ENCODE assay signal across 9 cellular contexts in the genomic region with DNA sequence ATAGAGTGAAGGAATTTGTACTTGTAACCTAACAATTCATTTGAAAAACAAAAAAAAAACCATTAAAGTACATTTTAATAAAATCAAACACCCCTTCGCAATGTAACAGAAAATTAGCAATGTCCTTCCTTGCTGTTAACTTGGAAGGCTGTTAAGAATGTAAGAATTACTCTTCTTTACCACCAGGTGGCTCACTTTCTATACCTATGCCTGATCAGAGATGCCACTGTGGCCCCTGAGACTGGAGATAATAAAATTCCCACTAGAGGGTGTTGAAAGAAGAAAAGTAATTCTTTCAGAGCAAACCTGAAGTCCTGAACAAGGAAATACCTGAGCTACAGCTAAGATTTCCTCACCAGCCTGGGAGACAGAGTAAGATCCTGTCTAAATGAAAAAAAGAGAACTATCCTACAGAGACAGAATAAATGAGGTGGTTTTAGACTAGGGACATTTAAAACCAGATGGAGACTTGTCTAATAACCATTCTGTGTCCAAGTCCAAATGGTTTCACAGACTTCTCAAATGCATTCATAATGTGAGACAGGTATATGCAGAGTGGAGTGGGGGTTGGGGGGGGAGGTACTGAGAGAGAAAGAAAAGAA.
DNase-seq lines count a peak whose midpoint lies in the region; ATAC-seq and TF ChIP-seq lines count a peak whose summit lies in the region.
"Had no signal": no experiment of that assay in that cellular context is flagged by ENCODE, and none has a peak within 500 bp of the region (broad histone marks: within the 10 kb centered on the region; RNA-seq: fewer than 3 reads in every experiment).

No MANE protein-coding gene starts in this region.

- no peaks in the 10 kb centered on the region for H3K9me3 Mint-ChIP-seq in effector memory CD8-positive, alpha-beta T cell

- no peaks in the 10 kb centered on the region for H3K9me2 ChIP-seq in neural cell (ENCODE audit: insufficient read depth, low read length)

- DNase-seq in ACHN (peak; percentile 62), ELR (ENCODE audit: low read depth) (peak; percentile 48), HT1080 (ENCODE audit: low read depth) (peak; percentile 58), RKO (ENCODE audit: low spot score) (peak; percentile 82), NCI-H2227 (lab: John Stamatoyannopoulos, UW; ENCODE audit: unreplicated experiment) (no peak)
- no peak for DNase-seq in effector memory CD8-positive, alpha-beta T cell

- peak; percentile 70 for TF ChIP-seq RAD21 in neural cell (conservative IDR thresholded peaks at IDR 0.05)

- no peak overlapping the region for H3K4me3 Mint-ChIP-seq in effector memory CD8-positive, alpha-beta T cell

- H3K4me3 ChIP-seq in neural cell (ENCODE audit: low read length), result no peak overlapping the region
- H3K4me3 ChIP-seq: SJSA1 had no signal

- in situ Hi-C loops in ACHN (cut with HindIII; ENCODE audit: low pct_ligation_motif_present, low pct_unique_long_range_greater_than_20kb, low sequenced_read_pairs), result no loop called here

- H3F3A ChIP-seq in neural cell (ENCODE audit: insufficient read depth, low read length, poor library complexity, severe bottlenecking), result no peaks in the 10 kb centered on the region

- H3K4me1 Mint-ChIP-seq in effector memory CD8-positive, alpha-beta T cell (ENCODE audit: low read depth in 2 of 2), result peaks cover 0 to 1% of the 10 kb centered on the region in 2 donors

- no peak overlapping the region for H3K27ac Mint-ChIP-seq in effector memory CD8-positive, alpha-beta T cell

- H3K27me3 ChIP-seq in neural cell (ENCODE audit: insufficient read depth, low read depth, low read length), result no peaks in the 10 kb centered on the region
- H3K27me3 ChIP-seq: SJSA1 had no signal

- no peaks in the 10 kb centered on the region for H3K79me2 ChIP-seq in neural cell (replicated peaks; ENCODE audit: insufficient read depth, low read length)

- no peaks in the 10 kb centered on the region for H3K9me3 ChIP-seq in neural cell (ENCODE audit: low read length)
- H3K9me3 ChIP-seq: SJSA1 had no signal

- no peak overlapping the region for H2AFZ ChIP-seq in neural cell (ENCODE audit: low read depth, low read length)

- H4K20me1 ChIP-seq in neural cell (ENCODE audit: insufficient read depth), result no peaks in the 10 kb centered on the region

- H3K4me2 ChIP-seq in neural cell (ENCODE audit: low read length), result no peak overlapping the region

- H3K9ac ChIP-seq in neural cell (ENCODE audit: low read length), result no peak overlapping the region

- H3K36me3 Mint-ChIP-seq in effector memory CD8-positive, alpha-beta T cell (ENCODE audit: insufficient read depth), result no peaks in the 10 kb centered on the region

- H3K36me3 ChIP-seq in neural cell (ENCODE audit: insufficient read depth, low read length), result no peaks in the 10 kb centered on the region
- H3K36me3 ChIP-seq: SJSA1 had no signal

- peak; percentile 99 for ATAC-seq in GM21723 (IDR thresholded peaks at IDR 0.05; ENCODE audit: unreplicated experiment)
- peak; percentile 51 for ATAC-seq in effector memory CD8-positive, alpha-beta T cell (replicated peaks)

- H3K27ac ChIP-seq in neural cell (ENCODE audit: low read length), result no peak overlapping the region
- H3K27ac ChIP-seq: SJSA1 had no signal

- no peak for TF ChIP-seq EP300 in neural cell (conservative IDR thresholded peaks at IDR 0.05; ENCODE audit: poor library complexity, severe bottlenecking)

- peak; percentile 72 for TF ChIP-seq CTCF in neural cell (IDR thresholded peaks at IDR 0.05; ENCODE audit: poor library complexity, severe bottlenecking)

- no peaks in the 10 kb centered on the region for H3K27me3 Mint-ChIP-seq in effector memory CD8-positive, alpha-beta T cell

TF ChIP-seq in neural cell, 6 proteins besides CTCF, POLR2A, EP300 and RAD21:
- peak; percentile 78 for TF ChIP-seq SMC3 (conservative IDR thresholded peaks at IDR 0.05; ENCODE audit: poor library complexity)
- no peak for TF ChIP-seq TAF1 (IDR thresholded peaks at IDR 0.05; ENCODE audit: low read depth)

Comparison
In these comparisons a context has a peak if more than half of its experiments do, and no peak if none do; other contexts are left out.
1. DNase-seq: peak in ACHN (single experiment), ELR (single experiment), HT1080 (single experiment) and RKO (single experiment); none in effector memory CD8-positive, alpha-beta T cell (0 of 3) and NCI-H2227 (single experiment).